ENCODE assay signal across 16 cellular contexts in genomic region chr6:35309611-35310264, GRCh38. TPM values are rescaled to one million over a fixed set of nuclear protein-coding genes. Genes with fewer than 3 reads are reported as not detected.
DNase-seq lines count a peak whose midpoint lies in the region; ATAC-seq and TF ChIP-seq lines count a peak whose summit lies in the region.
"Had no signal": no experiment of that assay in that cellular context is flagged by ENCODE, and none has a peak within 500 bp of the region (broad histone marks: within the 10 kb centered on the region; RNA-seq: fewer than 3 reads in every experiment).

No MANE protein-coding gene starts in this region.

- peaks cover 0 to 64% (median 5%) of the 10 kb centered on the region in 6 donors for H3K36me3 ChIP-seq in spleen
- H3K36me3 ChIP-seq: ascending aorta, heart left ventricle, ovary, uterus had no signal

- no peak for DNase-seq in activated T-cell treated with anti-CD3 and anti-CD28 coated beads, Interleukin-2, amount 50 U/mL, for 24 hours
- DNase-seq in activated T-cell treated with anti-CD3 and anti-CD28 coated beads for 4 hours (no peak), spleen (peak; percentile 51), dorsolateral prefrontal cortex (no peak)
- no peak for DNase-seq in activated CD4-positive, alpha-beta memory T cell treated with anti-CD3 and anti-CD28 coated beads for 36 hours
- DNase-seq in effector memory CD8-positive, alpha-beta T cell, result no peak
- DNase-seq: heart left ventricle, NCI-H526 treated with DMSO at 0.1 percent for 48 hours, ovary, PC-9, uterus had no signal

- no peaks in the 10 kb centered on the region for H3K9me3 Mint-ChIP-seq in activated T-cell treated with anti-CD3 and anti-CD28 coated beads, Interleukin-2, amount 50 U/mL, for 24 hours
- H3K9me3 Mint-ChIP-seq in activated CD4-positive, alpha-beta memory T cell treated with anti-CD3 and anti-CD28 coated beads for 36 hours, result no peaks in the 10 kb centered on the region
- no peaks in the 10 kb centered on the region for H3K9me3 Mint-ChIP-seq in effector memory CD8-positive, alpha-beta T cell

- POLR2A ChIA-PET in activated CD4-positive, alpha-beta memory T cell treated with anti-CD3 and anti-CD28 coated beads for 36 hours (lab: Charles Lee), result interaction anchor here (1.2 kb wide), 2 partner anchors 8 to 162 kb away, joined by 4 to 5 read pairs; no protein-coding TSS in a partner anchor

- TF ChIP-seq POLR2A in spleen (IDR thresholded peaks at IDR 0.05), result no peak

- CTCF ChIA-PET in activated CD4-positive, alpha-beta memory T cell treated with anti-CD3 and anti-CD28 coated beads for 36 hours (lab: Charles Lee), result interaction anchor here (0.9 to 5.4 kb wide), 4 partner anchors 8 to 158 kb away, joined by 3 to 43 read pairs (median 5); partner anchors contain the start of genes DEF6 and RPL10A

- no peaks in the 10 kb centered on the region for H3K27me3 Mint-ChIP-seq in activated T-cell treated with anti-CD3 and anti-CD28 coated beads, Interleukin-2, amount 50 U/mL, for 24 hours
- H3K27me3 Mint-ChIP-seq in activated CD4-positive, alpha-beta memory T cell treated with anti-CD3 and anti-CD28 coated beads for 36 hours, result no peaks in the 10 kb centered on the region
- H3K27me3 Mint-ChIP-seq in effector memory CD8-positive, alpha-beta T cell, result no peaks in the 10 kb centered on the region

- ATAC-seq in effector memory CD8-positive, alpha-beta T cell (replicated peaks), result no peak
- no peak for ATAC-seq in HG03342 (IDR thresholded peaks at IDR 0.05; ENCODE audit: unreplicated experiment)
- no peak for ATAC-seq in HG03097 (IDR thresholded peaks at IDR 0.05; ENCODE audit: low FRiP score, unreplicated experiment)
- ATAC-seq: heart left ventricle had no signal

- H3K4me1 Mint-ChIP-seq in activated T-cell treated with anti-CD3 and anti-CD28 coated beads, Interleukin-2, amount 50 U/mL, for 24 hours (ENCODE audit: low read depth), result peaks cover 79% of the 10 kb centered on the region
- peaks cover 77% of the 10 kb centered on the region for H3K4me1 Mint-ChIP-seq in activated CD4-positive, alpha-beta memory T cell treated with anti-CD3 and anti-CD28 coated beads for 36 hours (ENCODE audit: low read depth)
- H3K4me1 Mint-ChIP-seq in effector memory CD8-positive, alpha-beta T cell (ENCODE audit: low read depth in 2 of 2), result peaks cover 60 to 76% of the 10 kb centered on the region in 2 donors

- H3K36me3 Mint-ChIP-seq in activated T-cell treated with anti-CD3 and anti-CD28 coated beads, Interleukin-2, amount 50 U/mL, for 24 hours (ENCODE audit: low read depth), result peaks cover 79% of the 10 kb centered on the region
- H3K36me3 Mint-ChIP-seq in activated CD4-positive, alpha-beta memory T cell treated with anti-CD3 and anti-CD28 coated beads for 36 hours, result peaks cover 30% of the 10 kb centered on the region
- H3K36me3 Mint-ChIP-seq in effector memory CD8-positive, alpha-beta T cell (ENCODE audit: insufficient read depth), result peaks cover 56% of the 10 kb centered on the region

- H3K4me3 ChIP-seq in spleen, result no peak overlapping the region
- H3K4me3 ChIP-seq in dorsolateral prefrontal cortex, result no peak overlapping the region
- H3K4me3 ChIP-seq: ascending aorta, heart left ventricle, ovary, PC-9, smooth muscle cell, uterus had no signal

- peak overlapping the region; percentile 96 for H3K27ac Mint-ChIP-seq in activated T-cell treated with anti-CD3 and anti-CD28 coated beads, Interleukin-2, amount 50 U/mL, for 24 hours
- peak overlapping the region; percentile 97 for H3K27ac Mint-ChIP-seq in activated CD4-positive, alpha-beta memory T cell treated with anti-CD3 and anti-CD28 coated beads for 36 hours
- peak overlapping the region; percentile 96 to 97 for H3K27ac Mint-ChIP-seq in effector memory CD8-positive, alpha-beta T cell

- no peaks in the 10 kb centered on the region for H3K27me3 ChIP-seq in spleen (replicated peaks in 1 of 7)
- H3K27me3 ChIP-seq in dorsolateral prefrontal cortex, result no peaks in the 10 kb centered on the region
- H3K27me3 ChIP-seq: ascending aorta, heart left ventricle, ovary, uterus had no signal

- peak overlapping the region; percentile 37 for H3K4me3 Mint-ChIP-seq in activated T-cell treated with anti-CD3 and anti-CD28 coated beads, Interleukin-2, amount 50 U/mL, for 24 hours
- H3K4me3 Mint-ChIP-seq in activated CD4-positive, alpha-beta memory T cell treated with anti-CD3 and anti-CD28 coated beads for 36 hours, result peak overlapping the region; percentile 27
- peak overlapping the region; percentile 80 to 81 for H3K4me3 Mint-ChIP-seq in effector memory CD8-positive, alpha-beta T cell

- H3K9me3 ChIP-seq in spleen, result no peaks in the 10 kb centered on the region
- H3K9me3 ChIP-seq: ascending aorta, heart left ventricle, ovary, uterus had no signal

- H3K4me1 ChIP-seq in spleen, result peaks cover 25 to 99% (median 55%) of the 10 kb centered on the region in 6 donors
- H3K4me1 ChIP-seq: ascending aorta, uterus had no signal

- 89 to 96% (median 92%) methylated on average over 5 to 9 of the region's 9 CpGs for WGBS in spleen, 5 donors

- peak overlapping the region in 7 of 8 donors; percentile 41 to 92 (median 84) for H3K27ac ChIP-seq in spleen
- no peak overlapping the region for H3K27ac ChIP-seq in dorsolateral prefrontal cortex
- H3K27ac ChIP-seq: ascending aorta, ovary, PC-9, uterus, VCaP had no signal

- intact Hi-C loops in activated CD4-positive, alpha-beta memory T cell treated with anti-CD3 and anti-CD28 coated beads for 36 hours (cut with micrococcal nuclease), result no loop called here
- intact Hi-C loops in spleen (cut with DNase I; ENCODE audit: low total_unique reads), result no loop called here
- intact Hi-C loops in dorsolateral prefrontal cortex (cut with DNase I), result no loop called here

- TF ChIP-seq CTCF in spleen (IDR thresholded peaks at IDR 0.05 in 8 of 11, conservative IDR thresholded peaks at IDR 0.05 in 3 of 11), result no peak
- TF ChIP-seq CTCF in dorsolateral prefrontal cortex (IDR thresholded peaks at IDR 0.05 in 54 of 56, conservative IDR thresholded peaks at IDR 0.05 in 2 of 56; ENCODE audit: low read depth in 1 of 56, partially characterized antibody in 56 of 56), result no peak

RNA-seq across cellular contexts. Expression of gene DEF6, which starts 12.1 kb away (rescaled TPM):
- 100 to 1,000 TPM; 103 TPM for total RNA-seq in activated CD4-positive, alpha-beta memory T cell treated with anti-CD3 and anti-CD28 coated beads for 36 hours
- 10 to 100 TPM; 57.9 to 89.0 (median 72.1) TPM for total RNA-seq in spleen
- polyA plus RNA-seq in spleen, result 100 to 1,000 TPM in 1 of 3 donors, 10 to 100 TPM in 2; 63.2 to 132 (median 74.3) TPM
- total RNA-seq in dorsolateral prefrontal cortex, result 10 to 100 TPM in 2 of 120 experiments, 1 to 10 TPM in 118; 1.6 to 10.2 (median 4.8) TPM

RNA-seq across cellular contexts. Expression of gene PPARD, which starts 32.6 kb away (rescaled TPM):
- 10 to 100 TPM; 19.9 to 20.9 TPM for total RNA-seq in activated CD4-positive, alpha-beta memory T cell treated with anti-CD3 and anti-CD28 coated beads for 36 hours
- 10 to 100 TPM; 24.5 to 37.4 (median 34.9) TPM for total RNA-seq in spleen
- polyA plus RNA-seq in spleen, result 10 to 100 TPM in 2 of 3 donors, 1 to 10 TPM in 1; 9.4 to 16.8 (median 12.7) TPM
- total RNA-seq in dorsolateral prefrontal cortex, result 10 to 100 TPM; 26.8 to 49.1 (median 36.9) TPM

RNA-seq across cellular contexts. Expression of gene ZNF76, which starts 50.2 kb away (rescaled TPM):
- 10 to 100 TPM; 35.2 to 38.5 TPM for total RNA-seq in activated CD4-positive, alpha-beta memory T cell treated with anti-CD3 and anti-CD28 coated beads for 36 hours
- total RNA-seq in spleen, result 10 to 100 TPM; 51.6 to 80.0 (median 60.9) TPM
- polyA plus RNA-seq in spleen, result 10 to 100 TPM; 25.6 to 54.9 (median 40.9) TPM
- 10 to 100 TPM; 28.7 to 73.1 (median 45.8) TPM for total RNA-seq in dorsolateral prefrontal cortex

Comparison
In these comparisons a context has a peak if more than half of its experiments do, and no peak if none do; other contexts are left out.
1. H3K4me3 Mint-ChIP-seq: peak in every context shown above with its lines; median percentile 80 in effector memory CD8-positive, alpha-beta T cell; 37 in activated T-cell treated with anti-CD3 and anti-CD28 coated beads, Interleukin-2, amount 50 U/mL, for 24 hours; 27 in activated CD4-positive, alpha-beta memory T cell treated with anti-CD3 and anti-CD28 coated beads for 36 hours.
2. H3K27ac ChIP-seq: peak in spleen (7 of 8); none in dorsolateral prefrontal cortex (0 of 59).
3. RNA of gene DEF6, which starts 12.1 kb away (total RNA-seq): 103 TPM in activated CD4-positive, alpha-beta memory T cell treated with anti-CD3 and anti-CD28 coated beads for 36 hours and 57.9 to 89.0 TPM in spleen; 1.6 to 10.2 TPM in dorsolateral prefrontal cortex; every median in the first group is over 4 times any median in the second.
4. Peak in every context shown above with its lines, with median percentiles within 50 percentile points of each other: H3K27ac Mint-ChIP-seq.